ENCODE assay signal across 8 cellular contexts in the genomic region with DNA sequence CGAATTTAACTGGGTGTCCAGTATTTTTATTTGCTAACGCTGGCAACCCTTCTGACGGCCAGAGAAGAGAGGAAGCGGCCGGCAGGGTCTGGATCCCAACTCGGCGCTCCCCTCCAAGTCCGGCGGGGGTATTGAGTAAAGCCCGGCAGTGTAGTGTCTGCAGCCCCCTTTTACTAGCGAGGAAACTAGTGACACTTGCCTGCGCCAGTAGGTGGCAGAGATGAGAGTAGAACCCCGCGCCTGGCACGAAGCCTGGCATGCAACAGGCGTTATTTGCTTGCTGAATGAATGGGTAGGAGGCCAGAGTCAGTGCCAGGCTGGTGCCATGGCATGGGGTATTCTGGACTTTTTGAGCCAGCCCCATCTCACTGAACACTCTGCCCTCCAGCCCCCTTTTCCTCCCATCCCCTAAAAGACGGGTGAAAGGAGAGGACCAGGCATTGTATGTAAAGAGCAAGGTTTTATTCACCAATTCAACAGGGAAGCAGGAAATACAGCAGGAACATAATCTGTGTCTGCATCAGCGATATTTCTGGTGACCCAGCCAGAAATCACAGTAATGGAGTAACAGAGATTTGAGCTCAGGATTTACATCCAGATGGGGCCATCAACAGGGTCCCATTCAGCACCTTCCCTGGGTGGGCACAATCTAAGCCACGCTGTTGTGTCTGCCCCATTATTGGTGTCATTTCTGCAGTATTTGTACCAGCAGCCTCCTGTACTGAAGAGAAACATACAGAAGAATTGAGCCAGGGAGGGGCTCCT. TPM values are rescaled to one million over a fixed set of nuclear protein-coding genes. Genes with fewer than 3 reads are reported as not detected.
DNase-seq lines count a peak whose midpoint lies in the region; ATAC-seq, FAIRE-seq and TF ChIP-seq lines count a peak whose summit lies in the region.

No MANE protein-coding gene starts in this region.

- peak; percentile 45 for ATAC-seq in CD4-positive, alpha-beta T cell (ENCODE audit: poor library complexity)

- peak overlapping the region; percentile 82 for H3K27ac ChIP-seq in CD4-positive, alpha-beta T cell (ENCODE audit: low read depth, low read length)
- H3K27ac ChIP-seq in astrocyte (ENCODE audit: low read depth, low read length): peak overlapping the region; percentile 91
- H3K27ac ChIP-seq in rectal smooth muscle tissue (ENCODE audit: low read depth, low read length): peak overlapping the region; percentile 86
- peak overlapping the region; percentile 86 for H3K27ac ChIP-seq in vagina

- FAIRE-seq in astrocyte (lab: Jason Lieb, UNC): no peak

- POLR2A ChIA-PET in CD4-positive, alpha-beta T cell (lab: Charles Lee): interaction anchor here (0.6 to 6.9 kb wide), 30 partner anchors 10 to 725 kb away, joined by 3 to 79 read pairs (median 5); partner anchors contain the start of genes AKAP13, PDE8A, SEC11A and ZNF592

- intact Hi-C loops in CD4-positive, alpha-beta T cell (cut with DNase I, micrococcal nuclease): loop anchor here (1.0 to 10.0 kb wide), 14 partner anchors 24 to 1140 kb away; partner anchors contain the start of genes KLHL25 (in 1 of the 2), SEC11A (in 1 of the 2) and ZNF592 (in 1 of the 2)
- intact Hi-C loops in vagina (cut with DNase I): loop anchor here (5.0 to 10.0 kb wide), 3 partner anchors 62 to 270 kb away; partner anchors contain the start of genes SEC11A and ZNF592

- CTCF ChIA-PET in CD4-positive, alpha-beta T cell (lab: Charles Lee): interaction anchor here (0.9 to 2.1 kb wide), 7 partner anchors 23 to 273 kb away, joined by 3 to 8 read pairs (median 4); no protein-coding TSS in a partner anchor

- peaks cover 24% of the 10 kb centered on the region for H3K79me2 ChIP-seq in astrocyte (ENCODE audit: insufficient read depth, low read length)

- H3K36me3 ChIP-seq in astrocyte (ENCODE audit: insufficient read depth, low read length): no peaks in the 10 kb centered on the region
- no peaks in the 10 kb centered on the region for H3K36me3 ChIP-seq in rectal smooth muscle tissue (ENCODE audit: control insufficient read depth, insufficient read depth, low read length)
- H3K36me3 ChIP-seq in vagina: peaks cover 0 to 7% of the 10 kb centered on the region in 2 donors

- H3K4me3 Mint-ChIP-seq in CD4-positive, alpha-beta T cell: peak overlapping the region; percentile 99
- peak overlapping the region; percentile 93 for H3K4me3 Mint-ChIP-seq in astrocyte (ENCODE audit: unreplicated experiment)

- H3K4me2 ChIP-seq in astrocyte (ENCODE audit: low read length): peak overlapping the region; percentile 96

- no peak for TF ChIP-seq POLR2A in vagina (IDR thresholded peaks at IDR 0.05)

- peak; percentile 77 for TF ChIP-seq CTCF in CD4-positive, alpha-beta T cell (IDR thresholded peaks at IDR 0.05)
- TF ChIP-seq CTCF in astrocyte (IDR thresholded peaks at IDR 0.05; ENCODE audit: insufficient read depth, low read depth, low read length): peak; percentile 57
- peak in 2 of 3 experiments; percentile 24 to 48 for TF ChIP-seq CTCF in vagina (IDR thresholded peaks at IDR 0.05)

- peak overlapping the region; percentile 90 for H3K4me3 ChIP-seq in astrocyte (ENCODE audit: insufficient read depth, low read depth, low read length)
- H3K4me3 ChIP-seq in rectal smooth muscle tissue (ENCODE audit: low read length): peak overlapping the region; percentile 98
- peak overlapping the region; percentile 79 to 83 for H3K4me3 ChIP-seq in vagina

- H3K4me1 Mint-ChIP-seq in CD4-positive, alpha-beta T cell (ENCODE audit: low read depth): peaks cover 53% of the 10 kb centered on the region
- H3K4me1 Mint-ChIP-seq in astrocyte (ENCODE audit: low read depth, unreplicated experiment): peaks cover 20% of the 10 kb centered on the region

- H3K36me3 Mint-ChIP-seq in CD4-positive, alpha-beta T cell (ENCODE audit: low read depth): peaks cover 19% of the 10 kb centered on the region
- peaks cover 15% of the 10 kb centered on the region for H3K36me3 Mint-ChIP-seq in astrocyte (ENCODE audit: low read depth, unreplicated experiment)

- H3K9ac ChIP-seq in astrocyte (ENCODE audit: low read length) (peak overlapping the region; percentile 93), rectal smooth muscle tissue (ENCODE audit: low read length) (no peak overlapping the region)

- peak; percentile 65 to 78 (median 74) for DNase-seq in CD4-positive, alpha-beta T cell
- peak; percentile 84 for DNase-seq in H4 (ENCODE audit: low spot score)
- DNase-seq in NCI-H1694 treated with DMSO at 0.1 percent for 48 hours (lab: John Stamatoyannopoulos, UW): peak; percentile 84
- DNase-seq in T-helper 9 cell: peak; percentile 62
- peak; percentile 62 for DNase-seq in astrocyte (ENCODE audit: low read depth)
- DNase-seq in hepatic stellate cell (ENCODE audit: low spot score): peak; percentile 71
- DNase-seq in vagina (ENCODE audit: extremely low spot score in 2 of 2): no peak

- peaks cover 29% of the 10 kb centered on the region for H3K4me1 ChIP-seq in astrocyte (ENCODE audit: insufficient read depth, low read length)
- peaks cover 14% of the 10 kb centered on the region for H3K4me1 ChIP-seq in rectal smooth muscle tissue (ENCODE audit: control insufficient read depth, insufficient read depth, low read length)
- peaks cover 43% of the 10 kb centered on the region for H3K4me1 ChIP-seq in vagina

- H3K9me3 Mint-ChIP-seq in CD4-positive, alpha-beta T cell: no peaks in the 10 kb centered on the region
- H3K9me3 Mint-ChIP-seq in astrocyte (ENCODE audit: unreplicated experiment): peaks cover 3% of the 10 kb centered on the region

- H3K27me3 Mint-ChIP-seq in CD4-positive, alpha-beta T cell: no peaks in the 10 kb centered on the region
- H3K27me3 Mint-ChIP-seq in astrocyte (ENCODE audit: low read depth, unreplicated experiment): peaks cover 3% of the 10 kb centered on the region

- H3K27me3 ChIP-seq in CD4-positive, alpha-beta T cell (ENCODE audit: control insufficient read depth, insufficient read depth, low read length): no peaks in the 10 kb centered on the region
- H3K27me3 ChIP-seq in astrocyte (ENCODE audit: insufficient read depth, low read length) (no peaks in the 10 kb centered on the region), rectal smooth muscle tissue (ENCODE audit: control insufficient read depth, insufficient read depth, low read length) (no peaks in the 10 kb centered on the region), vagina (no peaks in the 10 kb centered on the region)

- H4K20me1 ChIP-seq in astrocyte (ENCODE audit: insufficient read depth, low read length): peaks cover 2% of the 10 kb centered on the region

- H3K9me3 ChIP-seq in CD4-positive, alpha-beta T cell (ENCODE audit: control insufficient read depth, low read length): no peaks in the 10 kb centered on the region
- H3K9me3 ChIP-seq in astrocyte (ENCODE audit: insufficient read depth, low read depth, low read length) (no peaks in the 10 kb centered on the region), vagina (no peaks in the 10 kb centered on the region)

- H3K27ac Mint-ChIP-seq in CD4-positive, alpha-beta T cell: peak overlapping the region; percentile 93
- H3K27ac Mint-ChIP-seq in astrocyte (ENCODE audit: unreplicated experiment): peak overlapping the region; percentile 75

- no peak overlapping the region for H2AFZ ChIP-seq in astrocyte (ENCODE audit: low read depth, low read length)

RNA-seq across cellular contexts. Expression of gene WDR73, which starts 0.8 kb away (rescaled TPM):
- 10 to 100 TPM; 17.8 to 23.7 TPM for total RNA-seq in CD4-positive, alpha-beta T cell
- total RNA-seq in H4 (2014; rRNA removed; shearing (Covaris generic)): 17.9 and 27.1 TPM in 2 replicates
- total RNA-seq in astrocyte (22.1 and 23.9 TPM in 2 replicates), vagina (24.1 TPM)

RNA-seq across cellular contexts. Expression of gene NMB, which starts 3.1 kb away (rescaled TPM):
- total RNA-seq in CD4-positive, alpha-beta T cell: 1 to 10 TPM; 2.2 to 3.7 TPM
- 11.3 and 28.5 TPM in 2 replicates for total RNA-seq in H4 (2014; rRNA removed; shearing (Covaris generic))
- 6.1 and 6.4 TPM in 2 replicates for total RNA-seq in astrocyte
- total RNA-seq in vagina: 12.3 TPM

RNA-seq across cellular contexts. Expression of gene ZSCAN2, which starts 54.1 kb away (rescaled TPM):
- 1 to 10 TPM; 3.8 to 5.0 TPM for total RNA-seq in CD4-positive, alpha-beta T cell
- total RNA-seq in H4 (2014; rRNA removed; shearing (Covaris generic)): 7.6 and 7.8 TPM in 2 replicates
- total RNA-seq in astrocyte (13.5 and 16.2 TPM in 2 replicates), vagina (7.9 TPM)

Comparison
In these comparisons a context has a peak if more than half of its experiments do, and no peak if none do; other contexts are left out.
1. DNase-seq: peak in CD4-positive, alpha-beta T cell (10 of 10), H4 (single experiment), NCI-H1694 treated with DMSO at 0.1 percent for 48 hours (single experiment), T-helper 9 cell (single experiment), astrocyte (single experiment) and hepatic stellate cell (single experiment); none in vagina (0 of 2).
2. Peak in every context shown above with its lines, with median percentiles within 50 percentile points of each other: H3K27ac ChIP-seq, CTCF ChIP-seq and H3K4me3 ChIP-seq.